ENCODE assay signal across 8 cellular contexts in the genomic region with DNA sequence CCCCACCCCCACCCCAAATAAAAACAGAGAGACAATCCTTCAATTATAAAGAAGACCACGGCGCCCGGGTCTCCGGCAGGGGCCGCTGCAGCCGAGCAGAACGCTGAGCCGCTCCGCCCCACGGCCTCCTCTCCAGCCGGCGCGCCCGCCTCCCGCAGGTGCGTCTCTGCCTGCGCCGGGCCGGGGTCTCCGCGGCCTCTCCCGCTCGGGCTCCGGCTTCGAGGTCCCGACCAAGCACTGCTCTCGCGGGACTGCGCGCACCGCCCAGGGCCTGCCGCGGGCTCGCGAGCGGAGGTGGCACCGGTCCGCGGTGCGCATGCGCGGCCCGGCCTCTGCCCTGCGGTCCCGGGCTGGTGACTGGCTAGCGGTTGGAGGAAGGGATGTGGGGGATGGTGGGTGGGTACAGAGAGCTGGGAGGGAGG. TPM values are rescaled to one million over a fixed set of nuclear protein-coding genes. Genes with fewer than 3 reads are reported as not detected.
A peak's percentile ranks its signal among the peaks of the same experiment; 100 is the strongest.
DNase-seq lines count a peak whose midpoint lies in the region; ATAC-seq and TF ChIP-seq lines count a peak whose summit lies in the region.

No MANE protein-coding gene starts in this region.

- no CpG with 5 or more reads among the region's 46 CpGs for WGBS in neuronal stem cell (ENCODE audit: extremely low coverage in 2 of 2, insufficient read length in 2 of 2, insufficient replicate concordance in 1 of 2), 2 donors

- H2AK5ac ChIP-seq in neuronal stem cell (ENCODE audit: low read depth, low read length) = no peak overlapping the region

- H3K36me3 ChIP-seq in H7 (replicated peaks; ENCODE audit: control insufficient read depth, insufficient read depth, low read length) (no peaks in the 10 kb centered on the region), neuronal stem cell (replicated peaks in 1 of 2; ENCODE audit: control insufficient read depth in 2 of 2, insufficient read depth in 2 of 2, low read length in 2 of 2) (no peaks in the 10 kb centered on the region), subcutaneous abdominal adipose tissue (ENCODE audit: control insufficient read depth in 5 of 5, insufficient read depth in 5 of 5, low read length in 5 of 5) (no peaks in the 10 kb centered on the region)

- H2AFZ ChIP-seq in neuronal stem cell (ENCODE audit: low read length) = peak overlapping the region; percentile 99

- no peak overlapping the region for H3K4ac ChIP-seq in neuronal stem cell (ENCODE audit: low read length)

- DNase-seq in GDM1 (lab: John Stamatoyannopoulos, UW) = peak; percentile 96
- peak; percentile 97 for DNase-seq in H7
- DNase-seq in LoVo (ENCODE audit: low spot score) = peak; percentile 96
- DNase-seq in RWPE1 (ENCODE audit: low spot score) = peak; percentile 99
- peak; percentile 95 for DNase-seq in activated gamma-delta T cell treated with Interleukin-2 at 50 U/mL for 16 hours
- peak; percentile 76 to 85 for DNase-seq in foreskin keratinocyte
- DNase-seq in neuronal stem cell (ENCODE audit: low spot score) = peak; percentile 95

- peak overlapping the region; percentile 10 for H2BK120ac ChIP-seq in neuronal stem cell (ENCODE audit: low read depth, low read length)

- peak overlapping the region; percentile 97 for H3K27ac ChIP-seq in RWPE1
- peak overlapping the region; percentile 89 for H3K27ac ChIP-seq in foreskin keratinocyte
- H3K27ac ChIP-seq in neuronal stem cell (replicated peaks; ENCODE audit: low read length) = peak overlapping the region; percentile 96
- H3K27ac ChIP-seq in subcutaneous abdominal adipose tissue (ENCODE audit: low read depth, low read length) = peak overlapping the region; percentile 93

- H3K18ac ChIP-seq in neuronal stem cell (ENCODE audit: low read length) = peak overlapping the region; percentile 99

- H3K27me3 ChIP-seq in H7 (ENCODE audit: control insufficient read depth, insufficient read depth, low read length) (no peaks in the 10 kb centered on the region), foreskin keratinocyte (no peaks in the 10 kb centered on the region), neuronal stem cell (ENCODE audit: control insufficient read depth in 3 of 3, insufficient read depth in 3 of 3, low read depth in 1 of 3, low read length in 3 of 3) (peaks cover 0 to 2% (median 0%) of the 10 kb centered on the region in 3 experiments), subcutaneous abdominal adipose tissue (ENCODE audit: control insufficient read depth in 5 of 5, insufficient read depth in 4 of 5, low read length in 5 of 5) (no peaks in the 10 kb centered on the region)

- H4K91ac ChIP-seq in neuronal stem cell (ENCODE audit: low read depth, low read length, poor library complexity) = no peak overlapping the region

- H3K14ac ChIP-seq in neuronal stem cell (ENCODE audit: low read length) = no peak overlapping the region

- H3K9me3 ChIP-seq in neuronal stem cell (replicated peaks in 1 of 2; ENCODE audit: control insufficient read depth in 2 of 2, insufficient read depth in 1 of 2, low read depth in 1 of 2, low read length in 2 of 2) (peaks cover 0 to 3% of the 10 kb centered on the region in 2 donors), subcutaneous abdominal adipose tissue (ENCODE audit: control insufficient read depth in 5 of 5, low read length in 5 of 5) (no peaks in the 10 kb centered on the region)

- peak overlapping the region; percentile 56 for H3K4me2 ChIP-seq in neuronal stem cell (ENCODE audit: insufficient read depth, low read length, poor library complexity, severe bottlenecking)

- H2BK15ac ChIP-seq in neuronal stem cell (ENCODE audit: low read length) = peak overlapping the region; percentile 100

- peak; percentile 71 for TF ChIP-seq CTCF in RWPE1 (conservative IDR thresholded peaks at IDR 0.05; ENCODE audit: low read depth)
- peak; percentile 64 for TF ChIP-seq CTCF in foreskin keratinocyte (conservative IDR thresholded peaks at IDR 0.05)

- peak overlapping the region; percentile 58 for H3K4me3 ChIP-seq in H7 (ENCODE audit: insufficient read depth, low read depth, low read length)
- peak overlapping the region; percentile 79 to 92 for H3K4me3 ChIP-seq in neuronal stem cell (ENCODE audit: low read length in 2 of 2)
- peak overlapping the region; percentile 80 to 86 (median 84) for H3K4me3 ChIP-seq in subcutaneous abdominal adipose tissue (ENCODE audit: low read depth in 1 of 5, low read length in 5 of 5)

- no peaks in the 10 kb centered on the region for H3K79me1 ChIP-seq in neuronal stem cell (ENCODE audit: low read depth, low read length)

- H4K8ac ChIP-seq in neuronal stem cell (ENCODE audit: low read depth, low read length) = no peak overlapping the region

- peak overlapping the region; percentile 99 for H3K23ac ChIP-seq in neuronal stem cell (ENCODE audit: low read depth, low read length, poor library complexity)

- POLR2A ChIA-PET in RWPE1 (lab: Yijun Ruan, JAX; ENCODE audit: low non-redundant PET) = interaction anchor here (0.6 to 1.2 kb wide), 5 partner anchors 41 to 237 kb away, joined by 3 to 5 read pairs (median 3); a partner anchor contains a TSS

- peak overlapping the region; percentile 99 for H2BK5ac ChIP-seq in neuronal stem cell (ENCODE audit: low read length)

- H3K9ac ChIP-seq in neuronal stem cell (ENCODE audit: low read depth, low read length, poor library complexity) = peak overlapping the region; percentile 91
- peak overlapping the region in 4 of 5 donors; percentile 71 to 85 (median 82) for H3K9ac ChIP-seq in subcutaneous abdominal adipose tissue (ENCODE audit: low read length in 5 of 5)

- CTCF ChIA-PET in RWPE1 (lab: Yijun Ruan, JAX) = interaction anchor here (0.5 to 1.4 kb wide), 7 partner anchors 10 to 385 kb away, joined by 3 to 11 read pairs (median 3); a partner anchor contains a TSS

- H3K4me1 ChIP-seq in foreskin keratinocyte = peaks cover 6% of the 10 kb centered on the region
- H3K4me1 ChIP-seq in neuronal stem cell (ENCODE audit: control insufficient read depth in 2 of 2, insufficient read depth in 1 of 2, low read depth in 1 of 2, low read length in 2 of 2) = peaks cover 3 to 4% of the 10 kb centered on the region in 2 donors
- peaks cover 0 to 16% (median 12%) of the 10 kb centered on the region in 5 donors for H3K4me1 ChIP-seq in subcutaneous abdominal adipose tissue (ENCODE audit: control insufficient read depth in 5 of 5, insufficient read depth in 5 of 5, low read length in 5 of 5)

- ATAC-seq in foreskin keratinocyte = peak; percentile 83

- H2BK12ac ChIP-seq in neuronal stem cell (ENCODE audit: low read length) = no peak overlapping the region

RNA-seq across cellular contexts. Expression of a gene that starts 0.2 kb away (rescaled TPM):
- total RNA-seq in H7 (2014; rRNA removed; shearing (Covaris generic)) = 9.8 and 15.5 TPM in 2 replicates
- 8.8 and 8.9 TPM in 2 replicates for total RNA-seq in foreskin keratinocyte
- polyA plus RNA-seq in foreskin keratinocyte = 6.3 and 6.4 TPM in 2 replicates
- 8.5 TPM for polyA plus RNA-seq in neuronal stem cell (2013, experiment 1 of 2)
- 9.1 TPM for polyA plus RNA-seq in neuronal stem cell (2013, experiment 2 of 2)

RNA-seq across cellular contexts. Expression of a gene that starts 41.0 kb away (rescaled TPM):
- total RNA-seq in H7 (2014; rRNA removed; shearing (Covaris generic)) = 46.9 and 58.8 TPM in 2 replicates
- total RNA-seq in foreskin keratinocyte = 79.1 and 83.9 TPM in 2 replicates
- polyA plus RNA-seq in foreskin keratinocyte = 86.7 and 96.3 TPM in 2 replicates
- 73.6 TPM for polyA plus RNA-seq in neuronal stem cell (2013, experiment 1 of 2)
- 73.4 TPM for polyA plus RNA-seq in neuronal stem cell (2013, experiment 2 of 2)

Comparison
In these comparisons a context has a peak if more than half of its experiments do, and no peak if none do; other contexts are left out.
1. Peak in every context shown above with its lines: DNase-seq, ATAC-seq, H3K4me3 ChIP-seq and H3K27ac ChIP-seq.